ENCODE assay signal across 19 cellular contexts in genomic region chr2:137967042-137967441, GRCh38. TPM values are rescaled to one million over a fixed set of nuclear protein-coding genes. Genes with fewer than 3 reads are reported as not detected.
DNase-seq lines count a peak whose midpoint lies in the region; ATAC-seq, FAIRE-seq and TF ChIP-seq lines count a peak whose summit lies in the region.
"Had no signal": no experiment of that assay in that cellular context is flagged by ENCODE, and none has a peak within 500 bp of the region (broad histone marks: within the 10 kb centered on the region; RNA-seq: fewer than 3 reads in every experiment).

No MANE protein-coding gene starts in this region.

- no peak overlapping the region for H3K4ac ChIP-seq in mesenchymal stem cell (ENCODE audit: low read depth in 1 of 2, low read length in 2 of 2)

- peaks cover 29% of the 10 kb centered on the region for H3K4me1 Mint-ChIP-seq in Caco-2 (ENCODE audit: low read depth, unreplicated experiment)
- H3K4me1 Mint-ChIP-seq in dendritic cell treated with granulocyte-macrophage colony-stimulating factor and Interleukin-4, amounts not matched to agents 40 ng/mL and 50 ng/mL, for 4 days (ENCODE audit: low read depth): peaks cover 55% of the 10 kb centered on the region
- H3K4me1 Mint-ChIP-seq in activated CD4-positive, alpha-beta T cell treated with anti-CD3 and anti-CD28 coated beads for 36 hours: no peaks in the 10 kb centered on the region

- H3K4me2 ChIP-seq in mesenchymal stem cell (ENCODE audit: low read length, poor library complexity, severe bottlenecking): no peak overlapping the region

- H3K27ac ChIP-seq in mesenchymal stem cell (ENCODE audit: low read length, poor library complexity, severe bottlenecking): no peak overlapping the region
- peak overlapping the region; percentile 56 to 91 for H3K27ac ChIP-seq in thoracic aorta
- H3K27ac ChIP-seq: C4-2B, GM23248, HL-60, RWPE1 had no signal

- no peak overlapping the region for H4K8ac ChIP-seq in mesenchymal stem cell (ENCODE audit: low read length)

- no peak overlapping the region for H2BK5ac ChIP-seq in mesenchymal stem cell (ENCODE audit: low read depth, low read length, poor library complexity, severe bottlenecking)

- no peak overlapping the region for H2AFZ ChIP-seq in mesenchymal stem cell (ENCODE audit: low read depth, low read length)
- H2AFZ ChIP-seq: GM23248 had no signal

- H2AK5ac ChIP-seq in mesenchymal stem cell (ENCODE audit: low read length, severe bottlenecking): peak overlapping the region; percentile 27

- no peaks in the 10 kb centered on the region; the same call in none of the 2 replicates for H3K36me3 ChIP-seq in Caco-2 (ENCODE audit: control insufficient read depth, insufficient read depth, low read length)
- peaks cover 0 to 18% of the 10 kb centered on the region in 2 experiments for H3K36me3 ChIP-seq in mesenchymal stem cell (ENCODE audit: control insufficient read depth in 1 of 2, insufficient read depth in 2 of 2, low read depth in 1 of 2, low read length in 2 of 2)
- H3K36me3 ChIP-seq in thoracic aorta: peaks cover 4% of the 10 kb centered on the region

- POLR2A ChIA-PET in Caco-2 (lab: Charles Lee): no interaction called here
- POLR2A ChIA-PET in activated CD4-positive, alpha-beta T cell treated with anti-CD3 and anti-CD28 coated beads for 36 hours (lab: Charles Lee): no interaction called here

- peaks cover 33% of the 10 kb centered on the region for H3K36me3 Mint-ChIP-seq in Caco-2 (ENCODE audit: insufficient read depth, unreplicated experiment)
- peaks cover 70% of the 10 kb centered on the region for H3K36me3 Mint-ChIP-seq in dendritic cell treated with granulocyte-macrophage colony-stimulating factor and Interleukin-4, amounts not matched to agents 40 ng/mL and 50 ng/mL, for 4 days (ENCODE audit: low read depth)
- no peaks in the 10 kb centered on the region for H3K36me3 Mint-ChIP-seq in activated CD4-positive, alpha-beta T cell treated with anti-CD3 and anti-CD28 coated beads for 36 hours (ENCODE audit: low read depth)

- H3K4me3 ChIP-seq in Caco-2 (ENCODE audit: low read depth, low read length) (no peak overlapping the region), mesenchymal stem cell (ENCODE audit: insufficient read depth in 1 of 2, low read depth in 1 of 2, low read length in 2 of 2) (no peak overlapping the region), thoracic aorta (no peak overlapping the region)
- H3K4me3 ChIP-seq: GM23248 had no signal

- no peaks in the 10 kb centered on the region for H3K27me3 Mint-ChIP-seq in Caco-2 (ENCODE audit: insufficient read depth, unreplicated experiment)
- H3K27me3 Mint-ChIP-seq in dendritic cell treated with granulocyte-macrophage colony-stimulating factor and Interleukin-4, amounts not matched to agents 40 ng/mL and 50 ng/mL, for 4 days: no peaks in the 10 kb centered on the region
- peaks cover 6% of the 10 kb centered on the region for H3K27me3 Mint-ChIP-seq in activated CD4-positive, alpha-beta T cell treated with anti-CD3 and anti-CD28 coated beads for 36 hours

- TF ChIP-seq CTCF in Caco-2 (IDR thresholded peaks at IDR 0.05; ENCODE audit: insufficient read depth in 1 of 2, low read depth in 1 of 2, low read length in 1 of 2, severe bottlenecking in 1 of 2, unreplicated experiment in 1 of 2): no peak
- no peak for TF ChIP-seq CTCF in thoracic aorta (IDR thresholded peaks at IDR 0.05)

- peaks cover 3% of the 10 kb centered on the region for H3K9me3 Mint-ChIP-seq in Caco-2 (ENCODE audit: unreplicated experiment)
- no peaks in the 10 kb centered on the region for H3K9me3 Mint-ChIP-seq in dendritic cell treated with granulocyte-macrophage colony-stimulating factor and Interleukin-4, amounts not matched to agents 40 ng/mL and 50 ng/mL, for 4 days
- H3K9me3 Mint-ChIP-seq in activated CD4-positive, alpha-beta T cell treated with anti-CD3 and anti-CD28 coated beads for 36 hours (ENCODE audit: low read depth): no peaks in the 10 kb centered on the region

- no peak overlapping the region for H3K9ac ChIP-seq in mesenchymal stem cell (ENCODE audit: low read length)
- H3K9ac ChIP-seq: GM23248 had no signal

- H2BK15ac ChIP-seq in mesenchymal stem cell (ENCODE audit: low read depth, poor library complexity, severe bottlenecking): no peak overlapping the region

- no peaks in the 10 kb centered on the region for H3K9me3 ChIP-seq in Caco-2
- H3K9me3 ChIP-seq in mesenchymal stem cell (ENCODE audit: control insufficient read depth, low read length): no peaks in the 10 kb centered on the region
- H3K9me3 ChIP-seq in thoracic aorta: no peaks in the 10 kb centered on the region

- BruUV-seq in Caco-2 (replicated peaks; lab: Mats Ljungman, UMichigan): no TSS peak

- H3K4me1 ChIP-seq in Caco-2 (peaks cover 46% of the 10 kb centered on the region), mesenchymal stem cell (ENCODE audit: control insufficient read depth, insufficient read depth, low read depth, low read length) (no peaks in the 10 kb centered on the region), thoracic aorta (ENCODE audit: control insufficient read depth in 1 of 2, low read depth in 2 of 2) (peaks cover 17 to 53% of the 10 kb centered on the region in 2 donors)

- H2BK120ac ChIP-seq in mesenchymal stem cell (ENCODE audit: low read depth, low read length): no peak overlapping the region

- H3K23ac ChIP-seq in mesenchymal stem cell (ENCODE audit: low read length in 2 of 2): no peak overlapping the region

- H4K91ac ChIP-seq in mesenchymal stem cell (ENCODE audit: low read length): no peak overlapping the region

- peak overlapping the region; percentile 26 for H3K27ac Mint-ChIP-seq in Caco-2 (ENCODE audit: unreplicated experiment)
- H3K27ac Mint-ChIP-seq in dendritic cell treated with granulocyte-macrophage colony-stimulating factor and Interleukin-4, amounts not matched to agents 40 ng/mL and 50 ng/mL, for 4 days: peak overlapping the region; percentile 96
- no peak overlapping the region for H3K27ac Mint-ChIP-seq in activated CD4-positive, alpha-beta T cell treated with anti-CD3 and anti-CD28 coated beads for 36 hours

- H3K79me1 ChIP-seq in mesenchymal stem cell (replicated peaks; ENCODE audit: low read length, poor library complexity, severe bottlenecking): peaks cover 1% of the 10 kb centered on the region

- H3K14ac ChIP-seq in mesenchymal stem cell (ENCODE audit: low read length in 2 of 2): no peak overlapping the region

- WGBS in mesenchymal stem cell: 98% methylated on average over 7 of the region's 7 CpGs

- FAIRE-seq in GM19239 (lab: Jason Lieb, UNC): no peak
- FAIRE-seq: A204.1 had no signal

- intact Hi-C loops in Caco-2 (cut with micrococcal nuclease; ENCODE audit: unreplicated experiment): no loop called here
- intact Hi-C loops in dendritic cell treated with granulocyte-macrophage colony-stimulating factor and Interleukin-4, amounts not matched to agents 40 ng/mL and 50 ng/mL, for 4 days (cut with micrococcal nuclease): loop anchor here (5.0 kb wide), 1 partner anchor 60 kb away; no protein-coding TSS in a partner anchor
- intact Hi-C loops in activated CD4-positive, alpha-beta T cell treated with anti-CD3 and anti-CD28 coated beads for 36 hours (cut with DNase I, micrococcal nuclease): no loop called here

- H2BK12ac ChIP-seq in mesenchymal stem cell (ENCODE audit: low read length in 2 of 2): no peak overlapping the region

- CTCF ChIA-PET in Caco-2 (lab: Charles Lee): no interaction called here
- CTCF ChIA-PET in activated CD4-positive, alpha-beta T cell treated with anti-CD3 and anti-CD28 coated beads for 36 hours (lab: Charles Lee): no interaction called here

- no peak overlapping the region for H3K18ac ChIP-seq in mesenchymal stem cell (ENCODE audit: low read depth in 1 of 2, low read length in 2 of 2)

- no peak for ATAC-seq in thoracic aorta (ENCODE audit: insufficient number of reproducible peaks, low FRiP score, low read depth)
- no peak for ATAC-seq in activated CD4-positive, alpha-beta T cell treated with anti-CD3 and anti-CD28 coated beads for 36 hours

- DNase-seq in Caco-2 (no peak), mesenchymal stem cell (no peak), thoracic aorta (ENCODE audit: low spot score) (no peak), amygdala (lab: John Stamatoyannopoulos, UW) (no peak), NCI-H1436 (lab: John Stamatoyannopoulos, UW) (no peak), GM19239 (ENCODE audit: insufficient read length, low spot score) (no peak)
- DNase-seq in activated CD4-positive, alpha-beta T cell treated with anti-CD3 and anti-CD28 coated beads for 36 hours: no peak
- DNase-seq: GM23248; KBM-7; NCI-H146; NCI-H226; NCI-H526 treated with DMSO at 0.1 percent for 48 hours; NK-92 treated with Interleukin-12 subunit alpha and Interleukin-12 subunit beta, amount 100 ng/mL, for 24 hours; OCI-M1 had no signal

- H3K4me3 Mint-ChIP-seq in Caco-2 (ENCODE audit: unreplicated experiment): peak overlapping the region; percentile 93
- peak overlapping the region; percentile 79 for H3K4me3 Mint-ChIP-seq in dendritic cell treated with granulocyte-macrophage colony-stimulating factor and Interleukin-4, amounts not matched to agents 40 ng/mL and 50 ng/mL, for 4 days
- H3K4me3 Mint-ChIP-seq in activated CD4-positive, alpha-beta T cell treated with anti-CD3 and anti-CD28 coated beads for 36 hours: no peak overlapping the region

- H3K27me3 ChIP-seq in Caco-2 (replicated peaks; ENCODE audit: control insufficient read depth, insufficient read depth, low read length): no peaks in the 10 kb centered on the region
- no peaks in the 10 kb centered on the region for H3K27me3 ChIP-seq in mesenchymal stem cell (ENCODE audit: control insufficient read depth in 1 of 2, insufficient read depth in 1 of 2, low read length in 2 of 2)
- no peaks in the 10 kb centered on the region for H3K27me3 ChIP-seq in thoracic aorta (replicated peaks; ENCODE audit: insufficient read depth)

RNA-seq across cellular contexts. Expression of gene HNMT, which starts 2.8 kb away (rescaled TPM):
- total RNA-seq in Caco-2 (2022) (42.8 and 44.6 TPM in 2 replicates), thoracic aorta (10 to 100 TPM; 57.0 to 67.2 TPM)
- 69.7 TPM for polyA plus RNA-seq in mesenchymal stem cell (2013, experiment 1 of 2)
- 69.8 TPM for polyA plus RNA-seq in mesenchymal stem cell (2013, experiment 2 of 2)
- not detected for total RNA-seq in activated CD4-positive, alpha-beta T cell treated with anti-CD3 and anti-CD28 coated beads for 36 hours

Comparison
In these comparisons a context has a peak if more than half of its experiments do, and no peak if none do; other contexts are left out.
1. RNA of gene HNMT, which starts 2.8 kb away (total RNA-seq): 57.0 to 67.2 TPM in thoracic aorta and 42.8 to 44.6 TPM in Caco-2; not detected in activated CD4-positive, alpha-beta T cell treated with anti-CD3 and anti-CD28 coated beads for 36 hours; every median in the first group is over 10 times any median in the second.